11 cellular contexts compared by ENCODE assay signal in genomic region chr17:3732171-3732570, GRCh38. TPM values are rescaled to one million over a fixed set of nuclear protein-coding genes. Genes with fewer than 3 reads are reported as not detected.
DNase-seq lines count a peak whose midpoint lies in the region; ATAC-seq and TF ChIP-seq lines count a peak whose summit lies in the region.
"Had no signal": no experiment of that assay in that cellular context is flagged by ENCODE, and none has a peak within 500 bp of the region (broad histone marks: within the 10 kb centered on the region; RNA-seq: fewer than 3 reads in every experiment).

No MANE protein-coding gene starts in this region.

- H3K4me2 ChIP-seq in neuronal stem cell (ENCODE audit: insufficient read depth, low read length, poor library complexity, severe bottlenecking): no peak overlapping the region

- H3K4me1 ChIP-seq in adrenal gland (replicated peaks in 1 of 2) (no peaks in the 10 kb centered on the region), neuronal stem cell (ENCODE audit: control insufficient read depth in 2 of 2, insufficient read depth in 1 of 2, low read depth in 1 of 2, low read length in 2 of 2) (peaks cover 4 to 6% of the 10 kb centered on the region in 2 donors)

- no peak for TF ChIP-seq POLR2A in adrenal gland (IDR thresholded peaks at IDR 0.05)

- H2BK5ac ChIP-seq in neuronal stem cell (ENCODE audit: low read length): no peak overlapping the region

- peak overlapping the region in 1 of 5 donors; percentile 17 for H3K27ac ChIP-seq in adrenal gland
- no peak overlapping the region for H3K27ac ChIP-seq in neuronal stem cell (replicated peaks; ENCODE audit: low read length)

- H3K9ac ChIP-seq in neuronal stem cell (ENCODE audit: low read depth, low read length, poor library complexity): peak overlapping the region; percentile 34

- H3K27me3 ChIP-seq in adrenal gland: no peaks in the 10 kb centered on the region
- H3K27me3 ChIP-seq in neuronal stem cell (ENCODE audit: control insufficient read depth in 3 of 3, insufficient read depth in 3 of 3, low read depth in 1 of 3, low read length in 3 of 3): no peaks in the 10 kb centered on the region

- peaks cover 3% of the 10 kb centered on the region for H3K79me1 ChIP-seq in neuronal stem cell (ENCODE audit: low read depth, low read length)

- H2BK12ac ChIP-seq in neuronal stem cell (ENCODE audit: low read length): no peak overlapping the region

- peak; percentile 67 for TF ChIP-seq CTCF in GM12872 (IDR thresholded peaks at IDR 0.05; ENCODE audit: insufficient read depth, low read depth, low read length)
- no peak for TF ChIP-seq CTCF in adrenal gland (IDR thresholded peaks at IDR 0.05)

- H2BK120ac ChIP-seq in neuronal stem cell (ENCODE audit: low read depth, low read length): peak overlapping the region; percentile 64

- H4K91ac ChIP-seq in neuronal stem cell (ENCODE audit: low read depth, low read length, poor library complexity): no peak overlapping the region

- intact Hi-C loops in adrenal gland (cut with DNase I): loop anchor here (10.0 kb wide), 1 partner anchor 113 kb away; the partner anchor contains the start of gene NCBP3 (in 2 of the 2)

- H3K4ac ChIP-seq in neuronal stem cell (ENCODE audit: low read length): no peak overlapping the region

- 39 to 51% (median 46%) methylated on average over 8 to 10 of the region's 10 CpGs for WGBS in adrenal gland, 4 donors
- WGBS in neuronal stem cell (ENCODE audit: extremely low coverage in 2 of 2, insufficient read length in 2 of 2, insufficient replicate concordance in 1 of 2), 2 donors: no CpG with 5 or more reads among the region's 10 CpGs

- H2AFZ ChIP-seq in neuronal stem cell (ENCODE audit: low read length): peak overlapping the region; percentile 74

- H4K8ac ChIP-seq in neuronal stem cell (ENCODE audit: low read depth, low read length): no peak overlapping the region

- H3K9me3 ChIP-seq in adrenal gland (replicated peaks in 1 of 3): no peaks in the 10 kb centered on the region
- no peaks in the 10 kb centered on the region for H3K9me3 ChIP-seq in neuronal stem cell (replicated peaks in 1 of 2; ENCODE audit: control insufficient read depth in 2 of 2, insufficient read depth in 1 of 2, low read depth in 1 of 2, low read length in 2 of 2)

- no peak overlapping the region for H2BK15ac ChIP-seq in neuronal stem cell (ENCODE audit: low read length)

- no peak overlapping the region for H3K14ac ChIP-seq in neuronal stem cell (ENCODE audit: low read length)

- ATAC-seq in HG02678 (IDR thresholded peaks at IDR 0.05; ENCODE audit: unreplicated experiment): peak; percentile 68

- H2AK5ac ChIP-seq in neuronal stem cell (ENCODE audit: low read depth, low read length): no peak overlapping the region

- H3K23ac ChIP-seq in neuronal stem cell (ENCODE audit: low read depth, low read length, poor library complexity): no peak overlapping the region

- H3K18ac ChIP-seq in neuronal stem cell (ENCODE audit: low read length): no peak overlapping the region

- H3K4me3 ChIP-seq in adrenal gland: no peak overlapping the region
- H3K4me3 ChIP-seq in neuronal stem cell (ENCODE audit: low read length in 2 of 2): no peak overlapping the region

- DNase-seq in adrenal gland (peak in 5 of 7 donors; percentile 31 to 67 (median 43)), neuronal stem cell (ENCODE audit: low spot score) (no peak), SKM-1 (lab: John Stamatoyannopoulos, UW; ENCODE audit: unreplicated experiment) (no peak), cerebellar nuclear complex (lab: John Stamatoyannopoulos, UW) (no peak), NCI-H2171 (lab: John Stamatoyannopoulos, UW) (no peak)
- no peak for DNase-seq in stimulated activated CD4-positive, alpha-beta T cell treated with anti-CD3 and anti-CD28 coated beads, Interleukin-15, amount 100 ng/mL, for 24 hours
- DNase-seq: DND-41, GOT3, immature natural killer cell had no signal

- no peaks in the 10 kb centered on the region for H3K36me3 ChIP-seq in adrenal gland (replicated peaks in 1 of 2)
- H3K36me3 ChIP-seq in neuronal stem cell (replicated peaks in 1 of 2; ENCODE audit: control insufficient read depth in 2 of 2, insufficient read depth in 2 of 2, low read length in 2 of 2): peaks cover 9 to 16% of the 10 kb centered on the region in 2 donors

RNA-seq across cellular contexts. Expression of gene HASPIN, which starts 8.5 kb away (rescaled TPM):
- total RNA-seq in adrenal gland: 1 to 10 TPM in 1 of 8 donors, under 1 TPM in 7; 0.14 to 1.2 (median 0.39) TPM
- under 1 TPM; 0.07 to 0.48 (median 0.08) TPM for polyA plus RNA-seq in adrenal gland
- polyA plus RNA-seq in neuronal stem cell (2013, experiment 1 of 2): 12.3 TPM
- polyA plus RNA-seq in neuronal stem cell (2013, experiment 2 of 2): 12.4 TPM

RNA-seq across cellular contexts. Expression of gene P2RX5, which starts 36.2 kb away (rescaled TPM):
- 1 to 10 TPM in 5 of 8 donors, under 1 TPM in 3; 0.25 to 2.8 (median 1.2) TPM for total RNA-seq in adrenal gland
- 1 to 10 TPM in 1 of 3 donors, under 1 TPM in 2; 0.59 to 2.0 (median 0.88) TPM for polyA plus RNA-seq in adrenal gland
- polyA plus RNA-seq in neuronal stem cell (2013, experiment 1 of 2): 0.31 TPM
- polyA plus RNA-seq in neuronal stem cell (2013, experiment 2 of 2): 0.43 TPM

Comparison
In these comparisons a context has a peak if more than half of its experiments do, and no peak if none do; other contexts are left out.
1. DNase-seq: peak in adrenal gland (5 of 7); none in neuronal stem cell (single experiment), SKM-1 (single experiment), cerebellar nuclear complex (0 of 2), NCI-H2171 (single experiment) and stimulated activated CD4-positive, alpha-beta T cell treated with anti-CD3 and anti-CD28 coated beads, Interleukin-15, amount 100 ng/mL, for 24 hours (single experiment).